ENCODE assay signal across 24 cellular contexts in the genomic region with DNA sequence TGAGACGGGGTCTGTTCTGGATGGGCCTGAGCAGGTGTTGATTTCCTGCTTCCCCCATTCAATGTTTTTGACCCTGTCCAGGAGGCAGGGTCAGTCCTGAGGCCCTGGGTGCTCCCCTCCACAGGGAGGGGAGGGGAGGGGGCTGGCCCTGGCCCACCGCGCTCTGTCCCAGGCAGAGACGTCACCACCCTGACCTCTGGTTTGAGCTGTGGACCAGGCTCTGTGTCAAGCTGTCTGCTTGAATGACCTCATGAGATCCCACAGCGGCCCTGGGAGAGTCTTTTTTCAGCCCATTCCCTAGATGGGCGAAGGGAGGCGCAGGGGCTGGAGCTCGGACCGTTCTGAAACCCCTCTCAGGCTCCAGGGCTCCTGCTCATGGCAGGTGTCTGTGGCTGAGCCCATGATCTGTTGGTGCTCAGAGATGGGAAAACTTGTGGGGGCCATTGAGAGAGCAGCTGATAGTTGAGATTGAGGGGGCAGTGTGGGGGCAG. TPM values are rescaled to one million over a fixed set of nuclear protein-coding genes. Genes with fewer than 3 reads are reported as not detected.
DNase-seq lines count a peak whose midpoint lies in the region; ATAC-seq and TF ChIP-seq lines count a peak whose summit lies in the region.
"Had no signal": no experiment of that assay in that cellular context is flagged by ENCODE, and none has a peak within 500 bp of the region (broad histone marks: within the 10 kb centered on the region; RNA-seq: fewer than 3 reads in every experiment).

No MANE protein-coding gene starts in this region.

- no peak overlapping the region for H3K23ac ChIP-seq in H9 (ENCODE audit: insufficient read length, low read depth, low read length)

- no peak overlapping the region; the same call in 1 of the 2 replicates for H3K14ac ChIP-seq in H9 (ENCODE audit: insufficient read depth, low read length)

- H4K91ac ChIP-seq in H9 (ENCODE audit: insufficient read length, low read depth, low read length) = no peak overlapping the region

- H3K9me3 Mint-ChIP-seq in H9 = peaks cover 5% of the 10 kb centered on the region in 2 experiments

- H4K8ac ChIP-seq in H9 (replicated peaks; ENCODE audit: insufficient read length, low read depth, low read length) = no peak overlapping the region

- no peak overlapping the region for H2BK120ac ChIP-seq in H9 (ENCODE audit: low read depth, low read length, poor library complexity, severe bottlenecking)

- no peak overlapping the region for H3K27ac Mint-ChIP-seq in H9
- H3K27ac Mint-ChIP-seq: activated CD4-positive, alpha-beta memory T cell treated with anti-CD3 and anti-CD28 coated beads for 36 hours; activated naive CD4-positive, alpha-beta T cell treated with anti-CD3 and anti-CD28 coated beads for 36 hours; T-cell had no signal

- no peak overlapping the region for H3K4me2 ChIP-seq in DND-41 (ENCODE audit: insufficient read depth, low read length)
- H3K4me2 ChIP-seq in H9 (ENCODE audit: insufficient read depth, insufficient read length, low read length) = no peak overlapping the region

- H3K79me1 ChIP-seq in H9 (ENCODE audit: insufficient read depth, low read depth, low read length, poor library complexity, severe bottlenecking) = no peaks in the 10 kb centered on the region

- H3K4me3 Mint-ChIP-seq in H9 = no peak overlapping the region
- H3K4me3 Mint-ChIP-seq: activated CD4-positive, alpha-beta memory T cell treated with anti-CD3 and anti-CD28 coated beads for 36 hours; activated naive CD4-positive, alpha-beta T cell treated with anti-CD3 and anti-CD28 coated beads for 36 hours; naive thymus-derived CD8-positive, alpha-beta T cell had no signal

- H2BK15ac ChIP-seq in H9 (ENCODE audit: low read depth, low read length) = no peak overlapping the region

- H3K56ac ChIP-seq in H9 (ENCODE audit: insufficient read length, low read depth, low read length) = no peak overlapping the region

- no peaks in the 10 kb centered on the region for H3K23me2 ChIP-seq in H9 (ENCODE audit: insufficient read length, low read depth, low read length, poor library complexity, severe bottlenecking)

- DNase-seq in DND-41 = no peak
- DNase-seq in H9 = peak; percentile 48
- peak; percentile 42 for DNase-seq in WERI-Rb-1
- DNase-seq in left lobe of liver (ENCODE audit: low spot score) = no peak
- DNase-seq in NCI-H226 = no peak
- DNase-seq in UCSD-AML1 (lab: John Stamatoyannopoulos, UW; ENCODE audit: unreplicated experiment) = no peak
- DNase-seq in dermis blood vessel endothelial cell = no peak
- no peak for DNase-seq in SW 1271 (lab: John Stamatoyannopoulos, UW)
- DNase-seq: activated CD4-positive, alpha-beta memory T cell treated with anti-CD3 and anti-CD28 coated beads for 36 hours; activated naive CD4-positive, alpha-beta T cell treated with anti-CD3 and anti-CD28 coated beads for 36 hours; activated T-cell treated with anti-CD3 and anti-CD28 coated beads for 4 hours; EL; Karpas-422; naive thymus-derived CD8-positive, alpha-beta T cell; NCI-H1092; NCI-H1930; NCI-H510A; T-cell had no signal

- no peak overlapping the region for H3K18ac ChIP-seq in H9 (ENCODE audit: insufficient read length, low read depth, low read length)

- no peak overlapping the region for H2AK5ac ChIP-seq in H9 (ENCODE audit: insufficient read length, low read length)

- no peak overlapping the region for H4K5ac ChIP-seq in H9 (ENCODE audit: insufficient read length, low read depth, low read length)

- no peak overlapping the region for H2BK20ac ChIP-seq in H9 (ENCODE audit: low read depth, low read length, poor library complexity, severe bottlenecking)

- no peaks in the 10 kb centered on the region for H3K36me3 ChIP-seq in DND-41 (ENCODE audit: insufficient read depth, low read length)
- H3K36me3 ChIP-seq in WERI-Rb-1 = no peaks in the 10 kb centered on the region
- H3K36me3 ChIP-seq: ascending aorta, esophagus muscularis mucosa, suprapubic skin had no signal

- no peak overlapping the region for H3K4ac ChIP-seq in H9 (ENCODE audit: low read depth, low read length)

- H4K20me1 ChIP-seq in DND-41 (ENCODE audit: insufficient read depth, low read length) (peaks cover 19% of the 10 kb centered on the region), H9 (ENCODE audit: control insufficient read depth, insufficient read depth, insufficient read length) (no peaks in the 10 kb centered on the region)

- ATAC-seq in DND-41 (ENCODE audit: insufficient read depth, low read depth) (0 out of 3 replicates have a peak, but pooled peaks have one; percentile 16), left lobe of liver (peak; percentile 44)
- ATAC-seq: Right ventricle myocardium inferior, sciatic nerve had no signal

- WGBS in H9 (ENCODE audit: extremely low coverage, insufficient read length, low lambda C conversion rate) = no CpG with 5 or more reads among the region's 9 CpGs

- TF ChIP-seq CTCF in DND-41 (IDR thresholded peaks at IDR 0.05; ENCODE audit: borderline replicate concordance, extremely low read depth, low read length, poor library complexity, severe bottlenecking) (no peak), H9 (conservative IDR thresholded peaks at IDR 0.05) (no peak), WERI-Rb-1 (IDR thresholded peaks at IDR 0.05; ENCODE audit: low read depth, low read length) (no peak)

- H3K4me1 ChIP-seq in DND-41 (ENCODE audit: insufficient read depth, low read length) (no peaks in the 10 kb centered on the region), H9 (ENCODE audit: insufficient read depth, low read length) (no peaks in the 10 kb centered on the region; the same call in 1 of the 2 replicates)
- H3K4me1 ChIP-seq: ascending aorta, esophagus muscularis mucosa, suprapubic skin had no signal

- H3K9ac ChIP-seq in DND-41 (ENCODE audit: low read depth, low read length) = no peak overlapping the region
- no peak overlapping the region for H3K9ac ChIP-seq in H9 (ENCODE audit: extremely low read depth, insufficient read length, low read length)
- H3K9ac ChIP-seq: parathyroid adenoma had no signal

- H3K4me1 Mint-ChIP-seq in H9 = peaks cover 6 to 11% of the 10 kb centered on the region in 2 experiments

- H3K27ac ChIP-seq in DND-41 (ENCODE audit: low read length) (no peak overlapping the region), H9 (ENCODE audit: insufficient read length, low read depth, low read length) (no peak overlapping the region), WERI-Rb-1 (no peak overlapping the region)
- H3K27ac ChIP-seq: ascending aorta, esophagus muscularis mucosa, parathyroid adenoma, suprapubic skin had no signal

- peaks cover 5% of the 10 kb centered on the region for H3K27me3 ChIP-seq in DND-41 (ENCODE audit: insufficient read depth, low read length, poor library complexity)
- no peaks in the 10 kb centered on the region for H3K27me3 ChIP-seq in H9 (ENCODE audit: insufficient read depth, low read length)
- H3K27me3 ChIP-seq in WERI-Rb-1 (ENCODE audit: insufficient read depth, low read depth, severe bottlenecking) = no peaks in the 10 kb centered on the region
- H3K27me3 ChIP-seq: ascending aorta had no signal

- H2BK5ac ChIP-seq in H9 (ENCODE audit: insufficient read length, low read length) = no peak overlapping the region

- H2AFZ ChIP-seq in DND-41 (ENCODE audit: low read depth, low read length) = no peak overlapping the region
- no peak overlapping the region for H2AFZ ChIP-seq in H9 (ENCODE audit: low read length)
- H2AFZ ChIP-seq: parathyroid adenoma had no signal

- H3K9me3 ChIP-seq in DND-41 (ENCODE audit: insufficient read depth, low read length, severe bottlenecking) (no peaks in the 10 kb centered on the region), H9 (ENCODE audit: control insufficient read depth, low read depth, low read length) (no peaks in the 10 kb centered on the region), WERI-Rb-1 (ENCODE audit: severe bottlenecking) (no peaks in the 10 kb centered on the region)
- H3K9me3 ChIP-seq: ascending aorta, esophagus muscularis mucosa, suprapubic skin had no signal

- no peak overlapping the region for H2BK12ac ChIP-seq in H9 (ENCODE audit: insufficient read length, low read depth, low read length)

- H3K36me3 Mint-ChIP-seq in H9 (ENCODE audit: insufficient read depth in 1 of 3, low read depth in 3 of 3) = peaks cover 2 to 5% (median 2%) of the 10 kb centered on the region in 3 experiments; a peak in 5 of 7 replicates
- H3K36me3 Mint-ChIP-seq: activated CD4-positive, alpha-beta memory T cell treated with anti-CD3 and anti-CD28 coated beads for 36 hours had no signal

- H3K79me2 ChIP-seq in DND-41 (ENCODE audit: insufficient read depth, low read length) (no peaks in the 10 kb centered on the region), H9 (ENCODE audit: insufficient read depth, low read length) (no peaks in the 10 kb centered on the region)
- H3K79me2 ChIP-seq: parathyroid adenoma had no signal

- H3K4me3 ChIP-seq in DND-41 (ENCODE audit: low read depth in 1 of 2, low read length in 2 of 2) = no peak overlapping the region
- H3K4me3 ChIP-seq in WERI-Rb-1 (ENCODE audit: low read depth, low read length) = peak overlapping the region; percentile 10
- H3K4me3 ChIP-seq: ascending aorta, esophagus muscularis mucosa, suprapubic skin had no signal

- H3T11ph ChIP-seq in H9 (ENCODE audit: low read length) = no peak overlapping the region

- peaks cover 28% of the 10 kb centered on the region for H3K27me3 Mint-ChIP-seq in H9 (ENCODE audit: low read depth)
- H3K27me3 Mint-ChIP-seq: activated CD4-positive, alpha-beta memory T cell treated with anti-CD3 and anti-CD28 coated beads for 36 hours; naive thymus-derived CD8-positive, alpha-beta T cell had no signal

RNA-seq across cellular contexts. Expression of a gene that starts 8.9 kb away (rescaled TPM):
- total RNA-seq in H9 (2021) (0.39 TPM in 1 of 2 replicates, not detected in the other), left lobe of liver (not detected), dermis blood vessel endothelial cell (not detected in 2 replicates)
- total RNA-seq: activated CD4-positive, alpha-beta memory T cell treated with anti-CD3 and anti-CD28 coated beads for 36 hours; ascending aorta; esophagus muscularis mucosa; naive thymus-derived CD8-positive, alpha-beta T cell; Right ventricle myocardium inferior; sciatic nerve; suprapubic skin had no signal

RNA-seq across cellular contexts. Expression of a gene that starts 13.2 kb away (rescaled TPM):
- 0.90 and 1.0 TPM in 2 replicates for total RNA-seq in H9 (2021)
- 0.15 TPM for total RNA-seq in left lobe of liver
- 3.2 and 5.4 TPM in 2 replicates for total RNA-seq in dermis blood vessel endothelial cell

RNA-seq across cellular contexts. Expression of a gene that starts 13.7 kb away (rescaled TPM):
- 11.7 and 12.8 TPM in 2 replicates for total RNA-seq in H9 (2021)
- 4.6 TPM for total RNA-seq in left lobe of liver
- 29.3 and 44.6 TPM in 2 replicates for total RNA-seq in dermis blood vessel endothelial cell

RNA-seq across cellular contexts. Expression of a gene that starts 14.3 kb away (rescaled TPM):
- total RNA-seq in H9 (2021) (not detected in 2 replicates), left lobe of liver (not detected), dermis blood vessel endothelial cell (not detected in 2 replicates)
- total RNA-seq: activated CD4-positive, alpha-beta memory T cell treated with anti-CD3 and anti-CD28 coated beads for 36 hours; activated naive CD4-positive, alpha-beta T cell treated with anti-CD3 and anti-CD28 coated beads for 36 hours; ascending aorta; esophagus muscularis mucosa; naive thymus-derived CD8-positive, alpha-beta T cell; Right ventricle myocardium inferior; sciatic nerve; suprapubic skin; T-cell had no signal

RNA-seq across cellular contexts. Expression of a gene that starts 30.1 kb away (rescaled TPM):
- total RNA-seq in H9 (2021) (48.1 and 51.7 TPM in 2 replicates), left lobe of liver (49.2 TPM), dermis blood vessel endothelial cell (35.8 and 45.9 TPM in 2 replicates)

Comparison
In these comparisons a context has a peak if more than half of its experiments do, and no peak if none do; other contexts are left out.
1. DNase-seq: peak in H9 (single experiment) and WERI-Rb-1 (single experiment); none in DND-41 (single experiment), left lobe of liver (single experiment), NCI-H226 (single experiment), UCSD-AML1 (single experiment), dermis blood vessel endothelial cell (single experiment) and SW 1271 (0 of 2).